Comparison of ENCODE assay signal across 8 cellular contexts in genomic region chr19:10695401-10696398, GRCh38. TPM values are rescaled to one million over a fixed set of nuclear protein-coding genes. Genes with fewer than 3 reads are reported as not detected.
DNase-seq lines count a peak whose midpoint lies in the region; ATAC-seq, FAIRE-seq and TF ChIP-seq lines count a peak whose summit lies in the region.

No MANE protein-coding gene starts in this region.

- POLR2A ChIA-PET in AG04449 (lab: Yijun Ruan, JAX): interaction anchor here (0.6 kb wide), 1 partner anchor 502 kb away, joined by 3 read pairs; no protein-coding TSS in a partner anchor
- POLR2A ChIA-PET in endothelial cell of umbilical vein (lab: Charles Lee): interaction anchor here (0.6 kb wide), 1 partner anchor 109 kb away, joined by 3 read pairs; no protein-coding TSS in a partner anchor

- peaks cover 21% of the 10 kb centered on the region for H3K36me3 ChIP-seq in OCI-LY1 (ENCODE audit: insufficient read depth, low read length)
- H3K36me3 ChIP-seq in endothelial cell of umbilical vein (ENCODE audit: control insufficient read depth in 2 of 2, extremely low read depth in 1 of 2, insufficient read depth in 2 of 2, low read length in 2 of 2): peaks cover 2 to 13% of the 10 kb centered on the region in 2 experiments

- H3K9ac ChIP-seq in OCI-LY1 (ENCODE audit: low read length) (no peak overlapping the region), endothelial cell of umbilical vein (replicated peaks; ENCODE audit: extremely low read depth, insufficient read depth, low read length) (no peak overlapping the region)

- BruUV-seq in endothelial cell of umbilical vein (replicated peaks; lab: Mats Ljungman, UMichigan): no TSS peak

- intact Hi-C loops in endothelial cell of umbilical vein (cut with micrococcal nuclease): loop anchor here (1.0 to 10.0 kb wide), 4 partner anchors 42 to 293 kb away; partner anchors contain the start of gene CDC37

- no peak for TF ChIP-seq CTCF in AG04449 (IDR thresholded peaks at IDR 0.05; ENCODE audit: insufficient read depth, low read length, missing control alignments)
- TF ChIP-seq CTCF in OCI-LY1 (IDR thresholded peaks at IDR 0.05; ENCODE audit: low read length): no peak
- no peak for TF ChIP-seq CTCF in endothelial cell of umbilical vein (IDR thresholded peaks at IDR 0.05; ENCODE audit: extremely low read depth in 1 of 2, insufficient read depth in 1 of 2, low read depth in 1 of 2, low read length in 2 of 2)
- no peak for TF ChIP-seq CTCF in mesothelial cell of epicardium (IDR thresholded peaks at IDR 0.05; ENCODE audit: unreplicated experiment)

- CTCF ChIA-PET in AG04449 (lab: Yijun Ruan, JAX): interaction anchor here (1.1 to 13.6 kb wide), 6 partner anchors 39 to 292 kb away, joined by 3 to 178 read pairs (median 4); partner anchors contain the start of gene CDC37
- CTCF ChIA-PET in endothelial cell of umbilical vein (lab: Charles Lee): interaction anchor here (0.6 to 1.8 kb wide), 13 partner anchors 13 to 190 kb away, joined by 3 to 9 read pairs (median 3); partner anchors contain the start of genes CARM1 and DNM2

- H3K27ac ChIP-seq in OCI-LY1 (ENCODE audit: low read depth, low read length, poor library complexity, severe bottlenecking) (no peak overlapping the region), endothelial cell of umbilical vein (ENCODE audit: insufficient read depth, low read depth, low read length) (no peak overlapping the region)

- H3K4me2 ChIP-seq in OCI-LY1 (ENCODE audit: low read length) (peak overlapping the region; percentile 25; the same call in 1 of the 2 replicates), endothelial cell of umbilical vein (ENCODE audit: insufficient read depth, low read length) (peak overlapping the region; percentile 73)

- peaks cover 7% of the 10 kb centered on the region for H3K4me1 Mint-ChIP-seq in mesothelial cell of epicardium

- H3K9me2 ChIP-seq in OCI-LY1 (ENCODE audit: low read depth, low read length): no peaks in the 10 kb centered on the region

- DNase-seq in AG04449 (ENCODE audit: low read depth, low spot score): no peak
- DNase-seq in HuH-7.5 (ENCODE audit: low spot score): peak; percentile 95
- DNase-seq in activated T-cell treated with anti-CD3 and anti-CD28 coated beads for 1 hour (ENCODE audit: low read depth): peak; percentile 77
- peak; percentile 98 for DNase-seq in endothelial cell of umbilical vein (ENCODE audit: low read depth, low spot score)
- peak; percentile 87 to 89 for DNase-seq in mesothelial cell of epicardium (ENCODE audit: low spot score in 2 of 2, unreplicated experiment in 2 of 2)
- DNase-seq in stimulated activated CD8-positive, alpha-beta memory T cell treated with anti-CD3 and anti-CD28 coated beads, Interleukin-2, amount 100 ng/mL, for 1 hour (ENCODE audit: low read depth in 2 of 2): peak; percentile 67 to 77

- no peaks in the 10 kb centered on the region for H3K9me3 Mint-ChIP-seq in mesothelial cell of epicardium

- H3K9me1 ChIP-seq in endothelial cell of umbilical vein (replicated peaks; ENCODE audit: control insufficient read depth, extremely low read depth, insufficient read depth, low read length): no peaks in the 10 kb centered on the region

- H4K20me1 ChIP-seq in OCI-LY1 (ENCODE audit: insufficient read depth, low read length) (no peaks in the 10 kb centered on the region), endothelial cell of umbilical vein (replicated peaks; ENCODE audit: control insufficient read depth, extremely low read depth, insufficient read depth, low read length) (no peaks in the 10 kb centered on the region)

- H3K4me3 Mint-ChIP-seq in mesothelial cell of epicardium: peak overlapping the region; percentile 70

- H3K79me2 ChIP-seq in OCI-LY1 (ENCODE audit: insufficient read depth, low read length): no peaks in the 10 kb centered on the region
- H3K79me2 ChIP-seq in endothelial cell of umbilical vein (ENCODE audit: control insufficient read depth, insufficient read depth, low read length): no peaks in the 10 kb centered on the region

- ATAC-seq in GM19324 (IDR thresholded peaks at IDR 0.05; ENCODE audit: low FRiP score, unreplicated experiment): peak; percentile 61

- no peaks in the 10 kb centered on the region for H3K27me3 ChIP-seq in OCI-LY1 (ENCODE audit: insufficient read depth, low read length)
- no peaks in the 10 kb centered on the region for H3K27me3 ChIP-seq in endothelial cell of umbilical vein (ENCODE audit: control insufficient read depth in 2 of 2, insufficient read depth in 2 of 2, low read length in 2 of 2)

- 0 out of 2 replicates have a peak, but pooled peaks cover 5% of the 10 kb centered on the region for H3F3A ChIP-seq in OCI-LY1 (ENCODE audit: insufficient read depth, low read length)

- H3K36me3 Mint-ChIP-seq in mesothelial cell of epicardium: peaks cover 10% of the 10 kb centered on the region

- peak overlapping the region; percentile 27 for H3K4me3 ChIP-seq in AG04449 (ENCODE audit: low read depth, low read length)
- H3K4me3 ChIP-seq in OCI-LY1 (ENCODE audit: low read depth, low read length, poor library complexity, severe bottlenecking): no peak overlapping the region
- H3K4me3 ChIP-seq in endothelial cell of umbilical vein (replicated peaks in 1 of 3; ENCODE audit: insufficient read depth in 1 of 3, low read depth in 1 of 3, low read length in 3 of 3): peak overlapping the region; percentile 13 to 45 (median 20)

- H3K27ac Mint-ChIP-seq in mesothelial cell of epicardium: peak overlapping the region; percentile 75

- peaks cover 7% of the 10 kb centered on the region for H3K27me3 Mint-ChIP-seq in mesothelial cell of epicardium (ENCODE audit: low read depth)

- no peaks in the 10 kb centered on the region for H3K9me3 ChIP-seq in OCI-LY1 (ENCODE audit: low read length)
- no peaks in the 10 kb centered on the region for H3K9me3 ChIP-seq in endothelial cell of umbilical vein (replicated peaks; ENCODE audit: control insufficient read depth, insufficient read depth, low read length)

- H2AFZ ChIP-seq in OCI-LY1 (ENCODE audit: low read length) (no peak overlapping the region), endothelial cell of umbilical vein (ENCODE audit: low read depth, low read length) (no peak overlapping the region)

- dilution Hi-C loops in endothelial cell of umbilical vein (cut with MboI; ENCODE audit: extremely low pct_ligation_motif_present, low sequenced_read_pairs): no loop called here

- FAIRE-seq in endothelial cell of umbilical vein (lab: Jason Lieb, UNC): peak; percentile 92

- peaks cover 4% of the 10 kb centered on the region for H3K4me1 ChIP-seq in OCI-LY1 (ENCODE audit: insufficient read depth, low read length, severe bottlenecking)
- peaks cover 7% of the 10 kb centered on the region for H3K4me1 ChIP-seq in endothelial cell of umbilical vein (ENCODE audit: control insufficient read depth, extremely low read depth, insufficient read depth, low read length)

- TF ChIP-seq POLR2A in endothelial cell of umbilical vein (IDR thresholded peaks at IDR 0.05; ENCODE audit: low read depth, low read length): no peak

TF ChIP-seq in endothelial cell of umbilical vein, 7 proteins besides CTCF, POLR2A, EP300 and RAD21:
- TF ChIP-seq EZH2 (IDR thresholded peaks at IDR 0.05; ENCODE audit: borderline replicate concordance, low read depth, low read length, severe bottlenecking): no peak
- TF ChIP-seq JUN (IDR thresholded peaks at IDR 0.05; ENCODE audit: borderline replicate concordance, insufficient read depth, insufficient read length, low read depth): no peak
- no peak for TF ChIP-seq FOS (IDR thresholded peaks at IDR 0.05; ENCODE audit: borderline replicate concordance, insufficient read depth, low read length)
- TF ChIP-seq, protein P1, sequence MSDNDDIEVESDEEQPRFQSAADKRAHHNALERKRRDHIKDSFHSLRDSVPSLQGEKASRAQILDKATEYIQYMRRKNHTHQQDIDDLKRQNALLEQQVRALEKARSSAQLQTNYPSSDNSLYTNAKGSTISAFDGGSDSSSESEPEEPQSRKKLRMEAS (IDR thresholded peaks at IDR 0.05; ENCODE audit: insufficient read depth, insufficient read length): peak; percentile 66
- TF ChIP-seq MYC (IDR thresholded peaks at IDR 0.05; ENCODE audit: low read depth, low read length): no peak
- no peak for TF ChIP-seq GATA2 (IDR thresholded peaks at IDR 0.05; ENCODE audit: insufficient read depth, insufficient read length, low read depth, low read length)
- peak; percentile 20 for TF ChIP-seq POLR2AphosphoS5 (IDR thresholded peaks at IDR 0.05; ENCODE audit: insufficient read depth, low read depth, low read length)

RNA-seq across cellular contexts. Expression of gene QTRT1, which starts 5.5 kb away (rescaled TPM):
- total RNA-seq in endothelial cell of umbilical vein (38.2 and 41.7 TPM in 2 replicates), mesothelial cell of epicardium (57.9 to 66.6 TPM (median 62.5 TPM) in 3 replicates)
- polyA plus RNA-seq in endothelial cell of umbilical vein: 61.0 and 64.9 TPM in 2 replicates
- 36.7 and 47.9 TPM in 2 replicates for polyA plus RNA-seq in endothelial cell of umbilical vein (2011; cell fraction: cytosol; rRNA removed)
- polyA plus RNA-seq in endothelial cell of umbilical vein (2011; cell fraction: nucleus; rRNA removed): 149 and 158 TPM in 2 replicates
- polyA plus RNA-seq in endothelial cell of umbilical vein (2012): 39.2 and 46.7 TPM in 2 replicates
- 13.0 and 17.8 TPM in 2 replicates for polyA minus RNA-seq in endothelial cell of umbilical vein
- 16.8 TPM for polyA minus RNA-seq in endothelial cell of umbilical vein (2011; cell fraction: cytosol; rRNA and poly(A)+ RNA removed)
- polyA minus RNA-seq in endothelial cell of umbilical vein (2011; cell fraction: nucleus; rRNA and poly(A)+ RNA removed): 16.3 and 22.8 TPM in 2 replicates

RNA-seq across cellular contexts. Expression of gene DNM2, which starts 22.2 kb away (rescaled TPM):
- total RNA-seq in endothelial cell of umbilical vein: 164 and 175 TPM in 2 replicates
- polyA plus RNA-seq in endothelial cell of umbilical vein: 81.8 and 89.9 TPM in 2 replicates
- polyA plus RNA-seq in endothelial cell of umbilical vein (2011; cell fraction: cytosol; rRNA removed): 59.6 and 61.8 TPM in 2 replicates
- polyA plus RNA-seq in endothelial cell of umbilical vein (2011; cell fraction: nucleus; rRNA removed): 239 and 272 TPM in 2 replicates
- polyA plus RNA-seq in endothelial cell of umbilical vein (2012): 107 and 132 TPM in 2 replicates
- polyA minus RNA-seq in endothelial cell of umbilical vein: 201 and 205 TPM in 2 replicates
- polyA minus RNA-seq in endothelial cell of umbilical vein (2011; cell fraction: cytosol; rRNA and poly(A)+ RNA removed): 86.9 TPM
- 220 and 223 TPM in 2 replicates for polyA minus RNA-seq in endothelial cell of umbilical vein (2011; cell fraction: nucleus; rRNA and poly(A)+ RNA removed)
- total RNA-seq in mesothelial cell of epicardium: 126 to 128 TPM (median 128 TPM) in 3 replicates

RNA-seq across cellular contexts. Expression of gene ILF3, which starts 41.6 kb away (rescaled TPM):
- 425 and 459 TPM in 2 replicates for total RNA-seq in endothelial cell of umbilical vein
- 186 and 187 TPM in 2 replicates for polyA plus RNA-seq in endothelial cell of umbilical vein
- polyA plus RNA-seq in endothelial cell of umbilical vein (2011; cell fraction: cytosol; rRNA removed): 184 and 201 TPM in 2 replicates
- 1,067 and 1,150 TPM in 2 replicates for polyA plus RNA-seq in endothelial cell of umbilical vein (2011; cell fraction: nucleus; rRNA removed)
- 204 and 280 TPM in 2 replicates for polyA plus RNA-seq in endothelial cell of umbilical vein (2012)
- polyA minus RNA-seq in endothelial cell of umbilical vein: 170 and 173 TPM in 2 replicates
- 90.8 TPM for polyA minus RNA-seq in endothelial cell of umbilical vein (2011; cell fraction: cytosol; rRNA and poly(A)+ RNA removed)
- polyA minus RNA-seq in endothelial cell of umbilical vein (2011; cell fraction: nucleus; rRNA and poly(A)+ RNA removed): 213 and 219 TPM in 2 replicates
- total RNA-seq in mesothelial cell of epicardium: 606 to 617 TPM (median 613 TPM) in 3 replicates
